Comparison of ENCODE assay signal across 8 cellular contexts in genomic region chr5:139246394-139246793, GRCh38. TPM values are rescaled to one million over a fixed set of nuclear protein-coding genes. Genes with fewer than 3 reads are reported as not detected.
DNase-seq lines count a peak whose midpoint lies in the region; ATAC-seq and TF ChIP-seq lines count a peak whose summit lies in the region.

No MANE protein-coding gene starts in this region.

- no peak overlapping the region for H3K4me3 Mint-ChIP-seq in natural killer cell treated with Interleukin-12 subunit alpha and Interleukin-12 subunit beta and Interleukin-15 and Interleukin-18, amount 100 ng/mL, for 72 hours
- H3K4me3 Mint-ChIP-seq in natural killer cell: no peak overlapping the region

- peak overlapping the region; percentile 52 to 58 for H3K27ac Mint-ChIP-seq in natural killer cell treated with Interleukin-12 subunit alpha and Interleukin-12 subunit beta and Interleukin-15 and Interleukin-18, amount 100 ng/mL, for 72 hours
- H3K27ac Mint-ChIP-seq in natural killer cell: no peak overlapping the region

- no peak overlapping the region for H3K4me3 ChIP-seq in left lung
- H3K4me3 ChIP-seq in esophagus muscularis mucosa: no peak overlapping the region

- H3K27me3 ChIP-seq in left lung (no peaks in the 10 kb centered on the region), esophagus muscularis mucosa (no peaks in the 10 kb centered on the region)

- H3K36me3 ChIP-seq in left lung (no peaks in the 10 kb centered on the region), esophagus muscularis mucosa (no peaks in the 10 kb centered on the region)

- peaks cover 12 to 16% of the 10 kb centered on the region in 2 donors for H3K4me1 Mint-ChIP-seq in natural killer cell treated with Interleukin-12 subunit alpha and Interleukin-12 subunit beta and Interleukin-15 and Interleukin-18, amount 100 ng/mL, for 72 hours (ENCODE audit: low read depth in 2 of 2)
- H3K4me1 Mint-ChIP-seq in natural killer cell: peaks cover 5 to 11% of the 10 kb centered on the region in 2 donors

- peaks cover 0 to 4% of the 10 kb centered on the region in 2 donors for H3K27me3 Mint-ChIP-seq in natural killer cell treated with Interleukin-12 subunit alpha and Interleukin-12 subunit beta and Interleukin-15 and Interleukin-18, amount 100 ng/mL, for 72 hours
- H3K27me3 Mint-ChIP-seq in natural killer cell (ENCODE audit: low read depth in 2 of 2): peaks cover 6% of the 10 kb centered on the region in 2 donors

- no peak for TF ChIP-seq POLR2A in esophagus muscularis mucosa (IDR thresholded peaks at IDR 0.05; ENCODE audit: low read depth)

- TF ChIP-seq CTCF in natural killer cell (IDR thresholded peaks at IDR 0.05) (no peak), left lung (IDR thresholded peaks at IDR 0.05) (no peak), esophagus muscularis mucosa (IDR thresholded peaks at IDR 0.05) (no peak)

- peak; percentile 64 to 91 for ATAC-seq in natural killer cell treated with Interleukin-12 subunit alpha and Interleukin-12 subunit beta and Interleukin-15 and Interleukin-18, amount 100 ng/mL, for 72 hours
- ATAC-seq in natural killer cell (no peak), left lung (peak; percentile 74), GM18498 (IDR thresholded peaks at IDR 0.05; ENCODE audit: unreplicated experiment) (no peak), GM18873 (IDR thresholded peaks at IDR 0.05; ENCODE audit: low FRiP score, unreplicated experiment) (no peak), GM18858 (IDR thresholded peaks at IDR 0.05; ENCODE audit: unreplicated experiment) (no peak)

- no peaks in the 10 kb centered on the region for H3K9me3 ChIP-seq in left lung
- H3K9me3 ChIP-seq in esophagus muscularis mucosa: no peaks in the 10 kb centered on the region

- H3K4me1 ChIP-seq in left lung: peaks cover 0 to 11% of the 10 kb centered on the region in 2 donors
- H3K4me1 ChIP-seq in esophagus muscularis mucosa: no peaks in the 10 kb centered on the region

- intact Hi-C loops in natural killer cell (cut with micrococcal nuclease): no loop called here
- intact Hi-C loops in left lung (cut with DNase I): no loop called here
- intact Hi-C loops in esophagus muscularis mucosa (cut with DNase I): loop anchor here (5.0 kb wide), 1 partner anchor 39 kb away; no protein-coding TSS in a partner anchor

- H3K9me3 Mint-ChIP-seq in natural killer cell treated with Interleukin-12 subunit alpha and Interleukin-12 subunit beta and Interleukin-15 and Interleukin-18, amount 100 ng/mL, for 72 hours: no peaks in the 10 kb centered on the region
- no peaks in the 10 kb centered on the region for H3K9me3 Mint-ChIP-seq in natural killer cell

- peak overlapping the region in 1 of 2 donors; percentile 2 for H3K27ac ChIP-seq in left lung
- no peak overlapping the region for H3K27ac ChIP-seq in esophagus muscularis mucosa (replicated peaks in 1 of 4)

- no peak for TF ChIP-seq EP300 in esophagus muscularis mucosa (IDR thresholded peaks at IDR 0.05)

- DNase-seq in natural killer cell treated with Interleukin-12 subunit alpha and Interleukin-12 subunit beta and Interleukin-15 and Interleukin-18, amount 100 ng/mL, for 72 hours (ENCODE audit: low spot score): no peak
- DNase-seq in natural killer cell: no peak
- DNase-seq in activated CD8-positive, alpha-beta memory T cell treated with anti-CD3 and anti-CD28 coated beads, Interleukin-2, amount 50 U/mL, for 48 hours: peak; percentile 75
- DNase-seq in left lung: peak; percentile 63 to 65
- DNase-seq in esophagus muscularis mucosa (ENCODE audit: extremely low spot score): no peak

- 64% methylated on average over 4 of the region's 4 CpGs for WGBS in esophagus muscularis mucosa

- no peaks in the 10 kb centered on the region for H3K36me3 Mint-ChIP-seq in natural killer cell treated with Interleukin-12 subunit alpha and Interleukin-12 subunit beta and Interleukin-15 and Interleukin-18, amount 100 ng/mL, for 72 hours
- H3K36me3 Mint-ChIP-seq in natural killer cell: no peaks in the 10 kb centered on the region

RNA-seq across cellular contexts. Expression of gene MATR3, which starts 47.1 kb away (rescaled TPM):
- total RNA-seq in natural killer cell treated with Interleukin-12 subunit alpha and Interleukin-12 subunit beta and Interleukin-15 and Interleukin-18, amount 100 ng/mL, for 72 hours: 100 to 1,000 TPM; 206 to 229 TPM
- total RNA-seq in natural killer cell (100 to 1,000 TPM; 290 to 324 (median 297) TPM), left lung (100 to 1,000 TPM; 171 to 177 TPM), esophagus muscularis mucosa (100 to 1,000 TPM; 164 to 234 (median 220) TPM)

RNA-seq across cellular contexts. Expression of gene SIL1, which starts 48.2 kb away (rescaled TPM):
- total RNA-seq in natural killer cell treated with Interleukin-12 subunit alpha and Interleukin-12 subunit beta and Interleukin-15 and Interleukin-18, amount 100 ng/mL, for 72 hours: 10 to 100 TPM; 33.1 to 34.6 TPM
- total RNA-seq in natural killer cell (10 to 100 TPM; 16.9 to 22.5 (median 22.4) TPM), left lung (10 to 100 TPM; 67.9 to 71.7 TPM), esophagus muscularis mucosa (10 to 100 TPM; 20.3 to 39.2 (median 29.1) TPM)

Comparison
In these comparisons a context has a peak if more than half of its experiments do, and no peak if none do; other contexts are left out.
1. ATAC-seq: peak in natural killer cell treated with Interleukin-12 subunit alpha and Interleukin-12 subunit beta and Interleukin-15 and Interleukin-18, amount 100 ng/mL, for 72 hours (2 of 2) and left lung (single experiment); none in natural killer cell (0 of 3), GM18498 (single experiment), GM18873 (single experiment) and GM18858 (single experiment).
2. H3K27ac Mint-ChIP-seq: peak in natural killer cell treated with Interleukin-12 subunit alpha and Interleukin-12 subunit beta and Interleukin-15 and Interleukin-18, amount 100 ng/mL, for 72 hours (2 of 2); none in natural killer cell (0 of 2).
3. DNase-seq: peak in activated CD8-positive, alpha-beta memory T cell treated with anti-CD3 and anti-CD28 coated beads, Interleukin-2, amount 50 U/mL, for 48 hours (single experiment) and left lung (2 of 2); none in natural killer cell treated with Interleukin-12 subunit alpha and Interleukin-12 subunit beta and Interleukin-15 and Interleukin-18, amount 100 ng/mL, for 72 hours (single experiment), natural killer cell (single experiment) and esophagus muscularis mucosa (single experiment).